ENCODE assay signal across 2 cellular contexts in the genomic region with DNA sequence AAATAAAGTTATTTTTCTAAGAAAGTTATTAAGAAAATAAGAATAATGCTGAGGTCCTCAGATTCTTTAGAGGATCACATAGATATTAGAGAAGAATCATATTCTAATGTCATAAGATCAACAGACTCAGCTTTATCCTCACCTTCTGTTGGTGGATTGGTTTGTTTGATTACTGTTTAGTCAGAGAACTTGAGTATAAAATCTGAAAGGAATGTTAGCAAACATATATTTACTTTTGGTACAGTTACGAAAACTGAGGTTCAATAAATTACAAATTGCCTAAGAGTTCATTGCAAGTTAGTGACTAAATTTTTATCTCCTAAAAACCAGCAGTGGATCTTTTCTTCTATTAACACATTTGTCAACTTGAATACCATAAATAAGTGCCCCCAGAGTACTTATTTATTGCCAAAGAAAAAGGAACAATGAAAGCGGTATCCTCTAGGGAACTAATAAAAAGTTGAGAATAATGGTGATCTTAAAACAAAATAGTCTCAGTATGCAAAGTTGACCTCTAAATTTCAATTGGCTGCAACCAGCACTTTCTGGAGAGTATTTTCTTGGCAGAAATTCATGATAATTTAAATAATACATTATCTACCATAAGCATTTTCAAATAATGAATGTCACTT.
A peak's percentile ranks its signal among the peaks of the same experiment; 100 is the strongest.
TF ChIP-seq lines count a peak whose summit lies in the region.

No MANE protein-coding gene starts in this region.

TF ChIP-seq in A549, 52 proteins besides CTCF, POLR2A, EP300 and RAD21 (continued from another document):
- TF ChIP-seq, protein P1, sequence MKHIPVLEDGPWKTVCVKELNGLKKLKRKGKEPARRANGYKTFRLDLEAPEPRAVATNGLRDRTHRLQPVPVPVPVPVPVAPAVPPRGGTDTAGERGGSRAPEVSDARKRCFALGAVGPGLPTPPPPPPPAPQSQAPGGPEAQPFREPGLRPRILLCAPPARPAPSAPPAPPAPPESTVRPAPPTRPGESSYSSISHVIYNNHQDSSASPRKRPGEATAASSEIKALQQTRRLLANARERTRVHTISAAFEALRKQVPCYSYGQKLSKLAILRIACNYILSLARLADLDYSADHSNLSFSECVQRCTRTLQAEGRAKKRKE (CRISPR knock-in tag; IDR thresholded peaks at IDR 0.05; ENCODE audit: low read depth) = no peak
- no peak for TF ChIP-seq MYC (IDR thresholded peaks at IDR 0.05; ENCODE audit: borderline replicate concordance, low read length)
- no peak for TF ChIP-seq FOSL2 (IDR thresholded peaks at IDR 0.05)
- no peak; the same call in 1 of the 2 replicates for TF ChIP-seq FOSL2 (CRISPR knock-in tag; IDR thresholded peaks at IDR 0.05)
- TF ChIP-seq, protein P2, sequence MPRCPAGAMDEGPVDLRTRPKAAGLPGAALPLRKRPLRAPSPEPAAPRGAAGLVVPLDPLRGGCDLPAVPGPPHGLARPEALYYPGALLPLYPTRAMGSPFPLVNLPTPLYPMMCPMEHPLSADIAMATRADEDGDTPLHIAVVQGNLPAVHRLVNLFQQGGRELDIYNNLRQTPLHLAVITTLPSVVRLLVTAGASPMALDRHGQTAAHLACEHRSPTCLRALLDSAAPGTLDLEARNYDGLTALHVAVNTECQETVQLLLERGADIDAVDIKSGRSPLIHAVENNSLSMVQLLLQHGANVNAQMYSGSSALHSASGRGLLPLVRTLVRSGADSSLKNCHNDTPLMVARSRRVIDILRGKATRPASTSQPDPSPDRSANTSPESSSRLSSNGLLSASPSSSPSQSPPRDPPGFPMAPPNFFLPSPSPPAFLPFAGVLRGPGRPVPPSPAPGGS (IDR thresholded peaks at IDR 0.05) = no peak

TF ChIP-seq in GM12878, 131 proteins besides CTCF, POLR2A, EP300 and RAD21:
- TF ChIP-seq, protein P3, sequence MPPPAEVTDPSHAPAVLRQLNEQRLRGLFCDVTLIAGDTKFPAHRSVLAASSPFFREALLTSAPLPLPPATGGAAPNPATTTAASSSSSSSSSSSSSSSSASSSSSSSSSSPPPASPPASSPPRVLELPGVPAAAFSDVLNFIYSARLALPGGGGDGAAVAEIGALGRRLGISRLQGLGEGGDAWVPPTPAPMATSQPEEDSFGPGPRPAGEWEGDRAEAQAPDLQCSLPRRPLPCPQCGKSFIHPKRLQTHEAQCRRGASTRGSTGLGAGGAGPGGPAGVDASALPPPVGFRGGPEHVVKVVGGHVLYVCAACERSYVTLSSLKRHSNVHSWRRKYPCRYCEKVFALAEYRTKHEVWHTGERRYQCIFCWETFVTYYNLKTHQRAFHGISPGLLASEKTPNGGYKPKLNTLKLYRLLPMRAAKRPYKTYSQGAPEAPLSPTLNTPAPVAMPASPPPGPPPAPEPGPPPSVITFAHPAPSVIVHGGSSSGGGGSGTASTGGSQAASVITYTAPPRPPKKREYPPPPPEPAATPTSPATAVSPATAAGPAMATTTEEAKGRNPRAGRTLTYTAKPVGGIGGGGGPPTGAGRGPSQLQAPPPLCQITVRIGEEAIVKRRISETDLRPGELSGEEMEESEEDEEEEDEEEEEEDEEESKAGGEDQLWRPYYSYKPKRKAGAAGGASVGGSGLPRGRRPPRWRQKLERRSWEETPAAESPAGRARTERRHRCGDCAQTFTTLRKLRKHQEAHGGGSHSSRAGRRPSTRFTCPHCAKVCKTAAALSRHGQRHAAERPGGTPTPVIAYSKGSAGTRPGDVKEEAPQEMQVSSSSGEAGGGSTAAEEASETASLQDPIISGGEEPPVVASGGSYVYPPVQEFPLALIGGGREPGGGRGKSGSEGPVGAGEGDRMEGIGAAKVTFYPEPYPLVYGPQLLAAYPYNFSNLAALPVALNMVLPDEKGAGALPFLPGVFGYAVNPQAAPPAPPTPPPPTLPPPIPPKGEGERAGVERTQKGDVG (CRISPR knock-in tag; IDR thresholded peaks at IDR 0.05) = no peak
- TF ChIP-seq MEF2B (IDR thresholded peaks at IDR 0.05; ENCODE audit: partially characterized antibody, poor library complexity, severe bottlenecking) (peak; percentile 20), IKZF1 (conservative IDR thresholded peaks at IDR 0.05) (no peak), NFXL1 (IDR thresholded peaks at IDR 0.05; ENCODE audit: borderline replicate concordance) (no peak), EED (IDR thresholded peaks at IDR 0.05; ENCODE audit: low read depth) (no peak)
